ENCODE assay signal across 8 cellular contexts in the genomic region with DNA sequence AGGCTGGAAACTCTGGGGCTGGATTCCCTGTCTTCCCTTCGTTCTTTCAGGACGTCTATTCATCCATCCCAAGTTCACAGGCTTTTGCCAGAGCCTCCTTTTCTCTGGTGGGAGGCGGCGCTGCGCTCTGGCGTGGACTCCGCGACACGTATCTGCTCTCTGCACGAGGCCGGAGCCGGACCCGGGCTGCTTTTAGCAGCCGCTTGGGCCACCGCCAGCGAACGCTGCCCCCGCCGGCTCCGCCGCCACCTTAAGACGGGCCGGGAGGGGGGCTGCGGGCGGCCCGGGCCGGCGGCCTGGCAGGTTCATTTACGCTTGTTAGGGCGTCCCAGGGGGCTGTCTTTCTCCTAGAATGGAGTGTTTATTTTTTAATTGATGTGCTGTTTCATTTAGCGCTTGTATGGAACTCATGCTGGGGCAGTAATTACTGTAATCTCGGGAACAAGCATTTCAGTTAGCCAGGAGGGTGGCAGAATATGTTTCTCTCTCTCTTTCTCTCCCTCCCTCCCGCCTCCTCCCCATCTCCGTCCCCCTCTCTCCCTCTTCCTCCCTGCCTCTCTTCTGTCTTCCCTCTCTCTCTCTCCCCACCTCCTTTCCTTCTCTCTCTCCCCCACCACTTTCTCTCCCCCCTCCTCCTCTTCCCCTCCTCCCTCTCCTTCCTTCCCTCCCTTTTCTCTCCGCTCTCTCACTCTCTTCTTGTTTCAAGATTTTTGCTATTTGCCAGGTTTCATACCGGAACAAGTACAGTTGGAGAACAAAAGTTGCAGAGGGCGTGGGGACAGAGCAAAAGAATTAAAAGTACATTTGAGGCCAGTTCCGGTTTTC.
DNase-seq lines count a peak whose midpoint lies in the region; ATAC-seq and TF ChIP-seq lines count a peak whose summit lies in the region.

No MANE protein-coding gene starts in this region.

- H3K4me1 ChIP-seq in OCI-LY3 (ENCODE audit: low read length) (no peaks in the 10 kb centered on the region), iPS-18a (ENCODE audit: control insufficient read depth, low read depth, low read length) (peaks cover 14% of the 10 kb centered on the region), rectal smooth muscle tissue (ENCODE audit: control insufficient read depth, insufficient read depth, low read length) (peaks cover 8% of the 10 kb centered on the region)

- H3K9me3 ChIP-seq in OCI-LY3 (ENCODE audit: insufficient read depth, low read length) (no peaks in the 10 kb centered on the region), iPS-18a (ENCODE audit: control insufficient read depth, low read depth, low read length) (no peaks in the 10 kb centered on the region)

- no peak for TF ChIP-seq CTCF in OCI-LY3 (IDR thresholded peaks at IDR 0.05; ENCODE audit: low read depth, low read length)
- no peak for TF ChIP-seq CTCF in brain microvascular endothelial cell (IDR thresholded peaks at IDR 0.05; ENCODE audit: low read depth, low read length, missing control alignments)

- no peak for ATAC-seq in GM18511 (IDR thresholded peaks at IDR 0.05; ENCODE audit: unreplicated experiment)
- ATAC-seq in GM18909 (IDR thresholded peaks at IDR 0.05; ENCODE audit: poor library complexity, unreplicated experiment): no peak

- peak overlapping the region; percentile 67 for H3K4me2 ChIP-seq in OCI-LY3 (ENCODE audit: low read length)

- peaks cover 10% of the 10 kb centered on the region for H3K4me1 Mint-ChIP-seq in T-helper 2 cell treated with Interferon-gamma antibody and Interleukin-4, amounts not matched to agents 5 μg/mL and 100 μg/mL, for 36 hours (ENCODE audit: low read depth)

- no peaks in the 10 kb centered on the region for H3K36me3 Mint-ChIP-seq in T-helper 2 cell treated with Interferon-gamma antibody and Interleukin-4, amounts not matched to agents 5 μg/mL and 100 μg/mL, for 36 hours (ENCODE audit: low read depth)

- H3K4me3 Mint-ChIP-seq in T-helper 2 cell treated with Interferon-gamma antibody and Interleukin-4, amounts not matched to agents 5 μg/mL and 100 μg/mL, for 36 hours: peak overlapping the region; percentile 83

- H2AFZ ChIP-seq in OCI-LY3 (ENCODE audit: low read depth, low read length): no peak overlapping the region

- H4K20me1 ChIP-seq in OCI-LY3 (ENCODE audit: insufficient read depth, low read length): no peaks in the 10 kb centered on the region

- in situ Hi-C loops in brain microvascular endothelial cell (cut with HindIII; ENCODE audit: low pct_ligation_motif_present, low sequenced_read_pairs): loop anchor here (25.0 kb wide), 1 partner anchor 1144 kb away; no protein-coding TSS in a partner anchor

- H3K79me2 ChIP-seq in OCI-LY3 (ENCODE audit: low read length): no peaks in the 10 kb centered on the region

- no peaks in the 10 kb centered on the region for H3K27me3 ChIP-seq in OCI-LY3 (ENCODE audit: low read depth, low read length)
- H3K27me3 ChIP-seq in brain microvascular endothelial cell (replicated peaks): no peaks in the 10 kb centered on the region
- peaks cover 30% of the 10 kb centered on the region for H3K27me3 ChIP-seq in iPS-18a (ENCODE audit: control insufficient read depth, insufficient read depth, low read length)
- H3K27me3 ChIP-seq in rectal smooth muscle tissue (ENCODE audit: control insufficient read depth, insufficient read depth, low read length): no peaks in the 10 kb centered on the region

- H3K27me3 Mint-ChIP-seq in T-helper 2 cell treated with Interferon-gamma antibody and Interleukin-4, amounts not matched to agents 5 μg/mL and 100 μg/mL, for 36 hours (ENCODE audit: low read depth): peaks cover 66% of the 10 kb centered on the region

- no peaks in the 10 kb centered on the region for H3K9me3 Mint-ChIP-seq in T-helper 2 cell treated with Interferon-gamma antibody and Interleukin-4, amounts not matched to agents 5 μg/mL and 100 μg/mL, for 36 hours

- no peak for DNase-seq in T-helper 2 cell treated with Interferon-gamma antibody and Interleukin-4, amounts not matched to agents 5 μg/mL and 100 μg/mL, for 36 hours (ENCODE audit: low spot score)
- DNase-seq in T-helper 2 cell (no peak), brain microvascular endothelial cell (peak; percentile 49)

- H3K4me3 ChIP-seq in OCI-LY3 (ENCODE audit: low read length): peak overlapping the region; percentile 74
- peak overlapping the region; percentile 73 for H3K4me3 ChIP-seq in brain microvascular endothelial cell (ENCODE audit: low read depth, low read length)
- H3K4me3 ChIP-seq in iPS-18a (ENCODE audit: low read length): peak overlapping the region; percentile 75
- H3K4me3 ChIP-seq in rectal smooth muscle tissue (ENCODE audit: low read length): peak overlapping the region; percentile 95

- H3K9ac ChIP-seq in OCI-LY3 (ENCODE audit: low read length) (no peak overlapping the region), iPS-18a (ENCODE audit: low read length) (peak overlapping the region; percentile 39), rectal smooth muscle tissue (ENCODE audit: low read length) (no peak overlapping the region)

- H3K36me3 ChIP-seq in OCI-LY3 (replicated peaks; ENCODE audit: low read depth, low read length) (no peaks in the 10 kb centered on the region), brain microvascular endothelial cell (replicated peaks) (no peaks in the 10 kb centered on the region), iPS-18a (ENCODE audit: control insufficient read depth, low read depth, low read length) (no peaks in the 10 kb centered on the region), rectal smooth muscle tissue (ENCODE audit: control insufficient read depth, insufficient read depth, low read length) (no peaks in the 10 kb centered on the region)

- H3K27ac ChIP-seq in OCI-LY3 (ENCODE audit: low read length): no peak overlapping the region
- no peak overlapping the region for H3K27ac ChIP-seq in brain microvascular endothelial cell
- no peak overlapping the region for H3K27ac ChIP-seq in iPS-18a (ENCODE audit: low read length)
- H3K27ac ChIP-seq in rectal smooth muscle tissue (ENCODE audit: low read depth, low read length): peak overlapping the region; percentile 11

- no peak overlapping the region for H3K27ac Mint-ChIP-seq in T-helper 2 cell treated with Interferon-gamma antibody and Interleukin-4, amounts not matched to agents 5 μg/mL and 100 μg/mL, for 36 hours
